1 cellular context compared by ENCODE assay signal in genomic region chr19:18496980-18497256, GRCh38.
TF ChIP-seq lines count a peak whose summit lies in the region.

No MANE protein-coding gene starts in this region.

TF ChIP-seq in HepG2, 621 proteins besides CTCF, POLR2A, EP300 and RAD21:
- no peak for TF ChIP-seq PAWR (CRISPR knock-in tag; IDR thresholded peaks at IDR 0.05; ENCODE audit: borderline replicate concordance)
- TF ChIP-seq CENPT (CRISPR knock-in tag; IDR thresholded peaks at IDR 0.05; ENCODE audit: low read depth) = no peak
- no peak for TF ChIP-seq ZNF724P (CRISPR knock-in tag; IDR thresholded peaks at IDR 0.05; ENCODE audit: borderline replicate concordance)
- no peak for TF ChIP-seq SRY (CRISPR knock-in tag; IDR thresholded peaks at IDR 0.05)
- no peak for TF ChIP-seq SOX6 (IDR thresholded peaks at IDR 0.05)
- 0 out of 2 replicates have a peak, but pooled peaks have one; percentile 8 for TF ChIP-seq SOX6 (CRISPR knock-in tag; IDR thresholded peaks at IDR 0.05)
- TF ChIP-seq RFXANK (CRISPR knock-in tag; IDR thresholded peaks at IDR 0.05) = no peak
- no peak for TF ChIP-seq NR2C2 (CRISPR knock-in tag; IDR thresholded peaks at IDR 0.05; ENCODE audit: borderline replicate concordance)
- no peak for TF ChIP-seq PHF8 (CRISPR knock-in tag; IDR thresholded peaks at IDR 0.05)
